Comparison of ENCODE assay signal across 29 cellular contexts in the genomic region with DNA sequence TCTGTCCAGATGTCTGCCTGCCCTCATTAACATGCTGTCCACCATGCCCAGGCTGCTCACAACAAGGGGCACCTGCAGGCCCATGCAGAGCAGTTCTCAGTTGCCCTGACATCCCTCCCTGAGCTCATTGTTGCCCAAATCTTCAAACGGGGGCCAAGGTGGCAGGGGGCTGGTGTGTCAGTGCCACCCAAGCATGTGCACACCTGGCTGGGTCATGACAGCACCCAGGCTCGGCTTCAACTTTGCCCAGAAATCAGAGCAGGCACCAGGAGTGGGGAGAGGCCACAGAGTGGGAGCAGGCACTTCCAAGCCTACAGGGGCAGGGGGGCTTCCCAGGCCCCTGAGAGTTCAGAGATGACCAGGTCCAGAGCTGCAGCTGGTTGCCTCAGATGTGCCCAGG. TPM values are rescaled to one million over a fixed set of nuclear protein-coding genes. Genes with fewer than 3 reads are reported as not detected.
A peak's percentile ranks its signal among the peaks of the same experiment; 100 is the strongest.
DNase-seq lines count a peak whose midpoint lies in the region; ATAC-seq, FAIRE-seq and TF ChIP-seq lines count a peak whose summit lies in the region.
"Had no signal": no experiment of that assay in that cellular context is flagged by ENCODE, and none has a peak within 500 bp of the region (broad histone marks: within the 10 kb centered on the region; RNA-seq: fewer than 3 reads in every experiment).

No MANE protein-coding gene starts in this region.

- H4K91ac ChIP-seq in neuronal stem cell (ENCODE audit: low read depth, low read length, poor library complexity): no peak overlapping the region

- H3K4me1 Mint-ChIP-seq in stimulated activated effector memory CD8-positive, alpha-beta T cell treated with anti-CD3 and anti-CD28 coated beads, Interleukin-12 subunit alpha, Interleukin-12 subunit beta, amount 100 ng/mL, for 72 hours: no peaks in the 10 kb centered on the region
- H3K4me1 Mint-ChIP-seq: CD14-positive monocyte; CD4-positive, alpha-beta memory T cell; CD4-positive, CD25-positive, alpha-beta regulatory T cell; CD8-positive, alpha-beta memory T cell had no signal

- H3K9ac ChIP-seq in HepG2 (ENCODE audit: insufficient read depth, low read depth, low read length) (no peak overlapping the region), neuronal stem cell (ENCODE audit: low read depth, low read length, poor library complexity) (no peak overlapping the region)
- H3K9ac ChIP-seq: BLaER1 had no signal

- H3K36me3 ChIP-seq in HepG2 (replicated peaks in 1 of 2; ENCODE audit: control insufficient read depth in 1 of 2, insufficient read depth in 2 of 2, low read length in 2 of 2): no peaks in the 10 kb centered on the region
- no peaks in the 10 kb centered on the region for H3K36me3 ChIP-seq in right lobe of liver
- H3K36me3 ChIP-seq in neuronal stem cell (replicated peaks in 1 of 2; ENCODE audit: control insufficient read depth in 2 of 2, insufficient read depth in 2 of 2, low read length in 2 of 2): no peaks in the 10 kb centered on the region
- H3K36me3 ChIP-seq: BE2C, BLaER1 had no signal

- peak overlapping the region; percentile 65 for H2BK15ac ChIP-seq in neuronal stem cell (ENCODE audit: low read length)

- H3K9me3 Mint-ChIP-seq in stimulated activated effector memory CD8-positive, alpha-beta T cell treated with anti-CD3 and anti-CD28 coated beads, Interleukin-12 subunit alpha, Interleukin-12 subunit beta, amount 100 ng/mL, for 72 hours: no peaks in the 10 kb centered on the region
- H3K9me3 Mint-ChIP-seq: CD8-positive, alpha-beta memory T cell had no signal

- FAIRE-seq in HepG2 (lab: Jason Lieb, UNC): no peak
- FAIRE-seq: A549, GM12878, GM12892, GM18507 had no signal

- no peaks in the 10 kb centered on the region for H3K36me3 Mint-ChIP-seq in stimulated activated effector memory CD8-positive, alpha-beta T cell treated with anti-CD3 and anti-CD28 coated beads, Interleukin-12 subunit alpha, Interleukin-12 subunit beta, amount 100 ng/mL, for 72 hours
- H3K36me3 Mint-ChIP-seq: CD14-positive monocyte; CD4-positive, alpha-beta memory T cell; CD4-positive, CD25-positive, alpha-beta regulatory T cell; CD8-positive, alpha-beta memory T cell had no signal

- no peak overlapping the region for H2BK120ac ChIP-seq in neuronal stem cell (ENCODE audit: low read depth, low read length)

- in situ Hi-C loops in HepG2 (cut with HindIII; ENCODE audit: extremely low pct_ligation_motif_present, low pct_unique_long_range_greater_than_20kb): no loop called here

- no peak overlapping the region for H2BK12ac ChIP-seq in neuronal stem cell (ENCODE audit: low read length)

- H3K27ac ChIP-seq in HepG2 (ENCODE audit: extremely low read length, insufficient read depth, low read length) (no peak overlapping the region), right lobe of liver (no peak overlapping the region), neuronal stem cell (replicated peaks; ENCODE audit: low read length) (no peak overlapping the region)
- H3K27ac ChIP-seq: 22Rv1, A549, BLaER1 had no signal

- H4K20me1 ChIP-seq in HepG2 (ENCODE audit: insufficient read depth, low read length): no peaks in the 10 kb centered on the region
- H4K20me1 ChIP-seq: BLaER1 had no signal

- H3K79me2 ChIP-seq in HepG2 (ENCODE audit: insufficient read depth, low read length): no peaks in the 10 kb centered on the region

- no peak overlapping the region for H2BK5ac ChIP-seq in neuronal stem cell (ENCODE audit: low read length)

- H3K23ac ChIP-seq in neuronal stem cell (ENCODE audit: low read depth, low read length, poor library complexity): peak overlapping the region; percentile 20

- H2AFZ ChIP-seq in HepG2 (ENCODE audit: low read length): no peak overlapping the region
- no peak overlapping the region for H2AFZ ChIP-seq in neuronal stem cell (ENCODE audit: low read length)

- POLR2A ChIA-PET in HepG2 (lab: Yijun Ruan, JAX): no interaction called here

- CTCF ChIA-PET in HepG2 (lab: Yijun Ruan, JAX; ENCODE audit: low intra/inter-chr PET ratio, low total read pairs): no interaction called here

- intact Hi-C loops in HepG2 (cut with micrococcal nuclease; ENCODE audit: unreplicated experiment): no loop called here
- intact Hi-C loops in right lobe of liver (cut with DNase I): no loop called here

- no peak overlapping the region for H3K4me3 ChIP-seq in HepG2 (replicated peaks in 1 of 3; ENCODE audit: insufficient read depth in 1 of 3, low read depth in 2 of 3, low read length in 3 of 3)
- H3K4me3 ChIP-seq in right lobe of liver: no peak overlapping the region
- no peak overlapping the region for H3K4me3 ChIP-seq in neuronal stem cell (ENCODE audit: low read length in 2 of 2)
- H3K4me3 ChIP-seq: A549, BLaER1, GM12878 had no signal

- no peak overlapping the region for H3K4me3 Mint-ChIP-seq in stimulated activated effector memory CD8-positive, alpha-beta T cell treated with anti-CD3 and anti-CD28 coated beads, Interleukin-12 subunit alpha, Interleukin-12 subunit beta, amount 100 ng/mL, for 72 hours
- H3K4me3 Mint-ChIP-seq: CD14-positive monocyte; CD4-positive, alpha-beta memory T cell; CD4-positive, CD25-positive, alpha-beta regulatory T cell; CD8-positive, alpha-beta memory T cell had no signal

- no peak for TF ChIP-seq EP300 in HepG2 (IDR thresholded peaks at IDR 0.05; ENCODE audit: low read depth in 2 of 2, low read length in 2 of 2)
- no peak for TF ChIP-seq EP300 in HepG2 (CRISPR knock-in tag; IDR thresholded peaks at IDR 0.05; ENCODE audit: borderline replicate concordance)

- H3K9me3 ChIP-seq in HepG2 (ENCODE audit: low read length) (no peaks in the 10 kb centered on the region), right lobe of liver (no peaks in the 10 kb centered on the region), neuronal stem cell (replicated peaks in 1 of 2; ENCODE audit: control insufficient read depth in 2 of 2, insufficient read depth in 1 of 2, low read depth in 1 of 2, low read length in 2 of 2) (no peaks in the 10 kb centered on the region)
- H3K9me3 ChIP-seq: A549, BE2C had no signal

- H3K79me1 ChIP-seq in neuronal stem cell (ENCODE audit: low read depth, low read length): no peaks in the 10 kb centered on the region

- TF ChIP-seq POLR2A in HepG2 (IDR thresholded peaks at IDR 0.05; ENCODE audit: insufficient read depth in 1 of 2, low read depth in 2 of 2, low read length in 2 of 2): no peak
- no peak for TF ChIP-seq POLR2A in right lobe of liver (IDR thresholded peaks at IDR 0.05)

- H3K27ac Mint-ChIP-seq in stimulated activated effector memory CD8-positive, alpha-beta T cell treated with anti-CD3 and anti-CD28 coated beads, Interleukin-12 subunit alpha, Interleukin-12 subunit beta, amount 100 ng/mL, for 72 hours: no peak overlapping the region
- H3K27ac Mint-ChIP-seq: CD4-positive, alpha-beta memory T cell; CD4-positive, CD25-positive, alpha-beta regulatory T cell; CD8-positive, alpha-beta memory T cell had no signal

- BruUV-seq in HepG2 (replicated peaks; lab: Mats Ljungman, UMichigan): no TSS peak

- H3K4me2 ChIP-seq in HepG2 (ENCODE audit: low read depth, low read length): no peak overlapping the region
- H3K4me2 ChIP-seq in neuronal stem cell (ENCODE audit: insufficient read depth, low read length, poor library complexity, severe bottlenecking): no peak overlapping the region
- H3K4me2 ChIP-seq: A549, BLaER1 had no signal

- H3K27me3 ChIP-seq in HepG2 (ENCODE audit: control insufficient read depth in 1 of 2, insufficient read depth in 2 of 2, low read length in 2 of 2) (no peaks in the 10 kb centered on the region), right lobe of liver (no peaks in the 10 kb centered on the region), neuronal stem cell (ENCODE audit: control insufficient read depth in 3 of 3, insufficient read depth in 3 of 3, low read depth in 1 of 3, low read length in 3 of 3) (peaks cover 0 to 21% (median 0%) of the 10 kb centered on the region in 3 experiments)
- H3K27me3 ChIP-seq: BE2C, BLaER1 had no signal

- WGBS in HepG2 (ENCODE audit: low lambda C conversion rate): 50% methylated on average over 1 of the region's 2 CpGs
- WGBS in right lobe of liver (ENCODE audit: insufficient coverage, low coverage, low lambda C conversion rate, missing lambda C conversion rate): 60% methylated on average over 1 of the region's 2 CpGs
- no CpG with 5 or more reads among the region's 2 CpGs for WGBS in neuronal stem cell (ENCODE audit: extremely low coverage in 2 of 2, insufficient read length in 2 of 2, insufficient replicate concordance in 1 of 2), 2 donors

- no peak overlapping the region for H3K14ac ChIP-seq in neuronal stem cell (ENCODE audit: low read length)

- peak overlapping the region; percentile 36 for H2AK5ac ChIP-seq in neuronal stem cell (ENCODE audit: low read depth, low read length)

- ATAC-seq in HepG2 (no peak), right lobe of liver (no peak), HG03045 (IDR thresholded peaks at IDR 0.05; ENCODE audit: unreplicated experiment) (no peak)
- peak; percentile 39 for ATAC-seq in stimulated activated effector memory CD8-positive, alpha-beta T cell treated with anti-CD3 and anti-CD28 coated beads, Interleukin-12 subunit alpha, Interleukin-12 subunit beta, amount 100 ng/mL, for 72 hours
- ATAC-seq: A549, GM12878 had no signal

- DNase-seq in HepG2 (ENCODE audit: low spot score) (no peak), right lobe of liver (no peak), neuronal stem cell (ENCODE audit: low spot score) (no peak)
- DNase-seq in stimulated activated effector memory CD8-positive, alpha-beta T cell treated with anti-CD3 and anti-CD28 coated beads, Interleukin-12 subunit alpha, Interleukin-12 subunit beta, amount 100 ng/mL, for 72 hours (ENCODE audit: low spot score in 2 of 2): no peak
- no peak for DNase-seq in stimulated activated CD4-positive, alpha-beta T cell treated with anti-CD3 and anti-CD28 coated beads, Interleukin-1b, Interleukin-23, amount 100 ng/mL, for 48 hours
- DNase-seq: ACHN; BE2C; C1 segment of cervical spinal cord; CD4-positive, alpha-beta memory T cell; CD4-positive, CD25-positive, alpha-beta regulatory T cell; CD8-positive, alpha-beta memory T cell; COR-L47; DMS 273 treated with DMSO at 0.1 percent for 48 hours; DMS153; DMS79; DND-41; EL; GDM1 had no signal

- H3K4me1 ChIP-seq in HepG2 (ENCODE audit: insufficient read depth, low read length) (no peaks in the 10 kb centered on the region), right lobe of liver (no peaks in the 10 kb centered on the region), neuronal stem cell (ENCODE audit: control insufficient read depth in 2 of 2, insufficient read depth in 1 of 2, low read depth in 1 of 2, low read length in 2 of 2) (peaks cover 0 to 2% of the 10 kb centered on the region in 2 donors)
- H3K4me1 ChIP-seq: A549, BLaER1 had no signal

- peak overlapping the region; percentile 51 for H3K18ac ChIP-seq in neuronal stem cell (ENCODE audit: low read length)

- no peak overlapping the region for H3K4ac ChIP-seq in neuronal stem cell (ENCODE audit: low read length)

- TF ChIP-seq CTCF in HepG2 (CRISPR knock-in tag; IDR thresholded peaks at IDR 0.05): no peak
- no peak for TF ChIP-seq CTCF in right lobe of liver (IDR thresholded peaks at IDR 0.05)

- H4K8ac ChIP-seq in neuronal stem cell (ENCODE audit: low read depth, low read length): no peak overlapping the region

- no peak for TF ChIP-seq RAD21 in HepG2 (CRISPR knock-in tag; IDR thresholded peaks at IDR 0.05)

RNA-seq across cellular contexts. Expression of a gene that starts 18.6 kb away (rescaled TPM):
- total RNA-seq in HepG2 (2016; rRNA removed; fragmentation: Illumina TruSeq; extraction: Trizol): 20.6 and 37.0 TPM in 2 replicates
- total RNA-seq in HepG2 (2016; cell fraction: cytosol; rRNA removed; fragmentation: Illumina TruSeq; extraction: Trizol; ENCODE audit: low read depth): 2.2 and 2.3 TPM in 2 replicates
- 17.4 and 40.7 TPM in 2 replicates for total RNA-seq in HepG2 (2016; cell fraction: insoluble cytoplasmic fraction; rRNA removed; fragmentation: Illumina TruSeq; extraction: Trizol)
- 8.7 and 9.5 TPM in 2 replicates for total RNA-seq in HepG2 (2016; cell fraction: membrane; rRNA removed; fragmentation: Illumina TruSeq; extraction: Trizol)
- total RNA-seq in HepG2 (2016; cell fraction: nucleus; rRNA removed; fragmentation: Illumina TruSeq; extraction: Trizol): 67.0 and 93.5 TPM in 2 replicates
- polyA plus RNA-seq in HepG2 (2011; rRNA removed): 69.5 and 121 TPM in 2 replicates
- 39.4 and 44.0 TPM in 2 replicates for polyA plus RNA-seq in HepG2 (2011; cell fraction: cytosol; rRNA removed)
- polyA plus RNA-seq in HepG2 (2011; cell fraction: nucleus; rRNA removed): 186 and 299 TPM in 2 replicates
- 37.0 and 44.1 TPM in 2 replicates for polyA plus RNA-seq in HepG2 (2012)
- polyA plus RNA-seq in HepG2 (2016; cell fraction: cytosol; fragmentation: Illumina TruSeq; extraction: Trizol; ENCODE audit: low read depth): 1.5 and 1.6 TPM in 2 replicates
- 20.0 and 21.6 TPM in 2 replicates for polyA plus RNA-seq in HepG2 (2016; cell fraction: insoluble cytoplasmic fraction; fragmentation: Illumina TruSeq; extraction: Trizol; ENCODE audit: low read depth)
- polyA plus RNA-seq in HepG2 (2016; cell fraction: membrane; fragmentation: Illumina TruSeq; extraction: Trizol; ENCODE audit: low read depth): 4.0 TPM in 2 replicates
- 183 and 193 TPM in 2 replicates for polyA plus RNA-seq in HepG2 (2016; cell fraction: nucleus; fragmentation: Illumina TruSeq; extraction: Trizol; ENCODE audit: insufficient read depth, low read depth)
- 0.07 and 94.1 TPM in 2 replicates for polyA minus RNA-seq in HepG2 (2011; rRNA and poly(A)+ RNA removed; ENCODE audit: low replicate concordance)
- polyA minus RNA-seq in HepG2 (2011; cell fraction: cytosol; rRNA and poly(A)+ RNA removed): 30.0 and 45.1 TPM in 2 replicates
- 81.4 and 117 TPM in 2 replicates for polyA minus RNA-seq in HepG2 (2011; cell fraction: nucleus; rRNA and poly(A)+ RNA removed)
- total RNA-seq in right lobe of liver: under 1 TPM; 0.11 to 0.31 (median 0.17) TPM
- 1.4 TPM for polyA plus RNA-seq in neuronal stem cell (2013, experiment 1 of 2)
- 1.4 TPM for polyA plus RNA-seq in neuronal stem cell (2013, experiment 2 of 2)
- total RNA-seq: CD4-positive, alpha-beta memory T cell; CD4-positive, CD25-positive, alpha-beta regulatory T cell; CD8-positive, alpha-beta memory T cell; Daoy; G401; GM12878 had no signal
- polyA plus RNA-seq: A549; AG04450; CD14-positive monocyte; CD4-positive, alpha-beta memory T cell; CD4-positive, CD25-positive, alpha-beta regulatory T cell; CD8-positive, alpha-beta memory T cell had no signal
